ENCODE assay signal across 1 cellular context in the genomic region with DNA sequence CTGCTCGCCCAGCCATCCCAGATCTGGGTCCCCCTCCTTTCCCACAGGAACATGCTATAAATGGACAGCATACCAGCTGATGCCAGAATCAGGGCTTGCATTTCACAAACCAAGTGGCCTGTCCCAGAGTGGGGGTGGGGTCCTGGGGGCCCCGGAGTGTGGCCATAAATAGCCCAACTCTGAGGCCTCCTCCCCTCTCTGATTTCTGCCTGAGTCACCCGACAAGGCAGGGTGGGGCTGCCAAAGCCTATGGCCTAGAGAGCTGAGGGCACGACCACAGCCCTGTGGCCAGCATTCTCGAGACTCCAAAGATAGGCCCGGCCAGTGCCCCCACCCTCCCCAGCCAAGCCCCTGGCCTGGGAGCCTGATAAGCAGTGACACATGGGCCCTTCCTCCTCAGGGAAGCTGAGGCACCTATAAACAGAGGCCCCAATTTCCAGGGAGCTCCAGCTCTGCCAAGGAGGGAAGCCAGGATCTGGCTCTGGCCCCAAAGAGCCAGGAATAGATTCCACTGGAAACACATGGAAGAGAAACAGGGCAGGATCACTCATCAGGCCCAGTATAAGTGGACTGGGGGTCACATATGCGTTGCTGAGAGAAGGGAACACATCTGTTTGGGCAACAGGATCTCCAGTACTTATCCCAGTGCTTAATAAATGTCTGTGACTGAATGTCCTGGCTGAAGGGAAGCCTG.
TF ChIP-seq lines count a peak whose summit lies in the region.

No MANE protein-coding gene starts in this region.

TF ChIP-seq in K562, 482 proteins besides CTCF, POLR2A, EP300 and RAD21 (continued from another document and continues in another):
- no peak for TF ChIP-seq CCAR2 (IDR thresholded peaks at IDR 0.05; ENCODE audit: low read depth, low read length)
- TF ChIP-seq DPF2 (IDR thresholded peaks at IDR 0.05): peak; percentile 72
- TF ChIP-seq ZNF324 (CRISPR knock-in tag; IDR thresholded peaks at IDR 0.05): no peak
- TF ChIP-seq, protein P1, sequence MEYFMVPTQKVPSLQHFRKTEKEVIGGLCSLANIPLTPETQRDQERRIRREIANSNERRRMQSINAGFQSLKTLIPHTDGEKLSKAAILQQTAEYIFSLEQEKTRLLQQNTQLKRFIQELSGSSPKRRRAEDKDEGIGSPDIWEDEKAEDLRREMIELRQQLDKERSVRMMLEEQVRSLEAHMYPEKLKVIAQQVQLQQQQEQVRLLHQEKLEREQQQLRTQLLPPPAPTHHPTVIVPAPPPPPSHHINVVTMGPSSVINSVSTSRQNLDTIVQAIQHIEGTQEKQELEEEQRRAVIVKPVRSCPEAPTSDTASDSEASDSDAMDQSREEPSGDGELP (CRISPR knock-in tag; IDR thresholded peaks at IDR 0.05; ENCODE audit: borderline replicate concordance): peak; percentile 35; the same call in 1 of the 2 replicates
- TF ChIP-seq SRSF9 (IDR thresholded peaks at IDR 0.05; ENCODE audit: borderline replicate concordance, low read depth, low read length): no peak
- no peak for TF ChIP-seq CREBBP (IDR thresholded peaks at IDR 0.05; ENCODE audit: low read depth, low read length)
- TF ChIP-seq CREB1 (IDR thresholded peaks at IDR 0.05): no peak; the same call in 1 of the 2 replicates
- no peak for TF ChIP-seq CREB1 (CRISPR knock-in tag; IDR thresholded peaks at IDR 0.05)
- no peak for TF ChIP-seq RBM34 (IDR thresholded peaks at IDR 0.05; ENCODE audit: borderline replicate concordance, insufficient read depth, low read length)
- no peak for TF ChIP-seq FOXJ2 (tag; IDR thresholded peaks at IDR 0.05)
- TF ChIP-seq, protein P2, sequence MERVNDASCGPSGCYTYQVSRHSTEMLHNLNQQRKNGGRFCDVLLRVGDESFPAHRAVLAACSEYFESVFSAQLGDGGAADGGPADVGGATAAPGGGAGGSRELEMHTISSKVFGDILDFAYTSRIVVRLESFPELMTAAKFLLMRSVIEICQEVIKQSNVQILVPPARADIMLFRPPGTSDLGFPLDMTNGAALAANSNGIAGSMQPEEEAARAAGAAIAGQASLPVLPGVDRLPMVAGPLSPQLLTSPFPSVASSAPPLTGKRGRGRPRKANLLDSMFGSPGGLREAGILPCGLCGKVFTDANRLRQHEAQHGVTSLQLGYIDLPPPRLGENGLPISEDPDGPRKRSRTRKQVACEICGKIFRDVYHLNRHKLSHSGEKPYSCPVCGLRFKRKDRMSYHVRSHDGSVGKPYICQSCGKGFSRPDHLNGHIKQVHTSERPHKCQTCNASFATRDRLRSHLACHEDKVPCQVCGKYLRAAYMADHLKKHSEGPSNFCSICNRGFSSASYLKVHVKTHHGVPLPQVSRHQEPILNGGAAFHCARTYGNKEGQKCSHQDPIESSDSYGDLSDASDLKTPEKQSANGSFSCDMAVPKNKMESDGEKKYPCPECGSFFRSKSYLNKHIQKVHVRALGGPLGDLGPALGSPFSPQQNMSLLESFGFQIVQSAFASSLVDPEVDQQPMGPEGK (CRISPR knock-in tag; IDR thresholded peaks at IDR 0.05; ENCODE audit: borderline replicate concordance): no peak
- TF ChIP-seq, protein P3, sequence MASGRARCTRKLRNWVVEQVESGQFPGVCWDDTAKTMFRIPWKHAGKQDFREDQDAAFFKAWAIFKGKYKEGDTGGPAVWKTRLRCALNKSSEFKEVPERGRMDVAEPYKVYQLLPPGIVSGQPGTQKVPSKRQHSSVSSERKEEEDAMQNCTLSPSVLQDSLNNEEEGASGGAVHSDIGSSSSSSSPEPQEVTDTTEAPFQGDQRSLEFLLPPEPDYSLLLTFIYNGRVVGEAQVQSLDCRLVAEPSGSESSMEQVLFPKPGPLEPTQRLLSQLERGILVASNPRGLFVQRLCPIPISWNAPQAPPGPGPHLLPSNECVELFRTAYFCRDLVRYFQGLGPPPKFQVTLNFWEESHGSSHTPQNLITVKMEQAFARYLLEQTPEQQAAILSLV (tag; IDR thresholded peaks at IDR 0.05): no peak
- TF ChIP-seq E2F3 (CRISPR knock-in tag; IDR thresholded peaks at IDR 0.05): no peak
- TF ChIP-seq, protein P4, sequence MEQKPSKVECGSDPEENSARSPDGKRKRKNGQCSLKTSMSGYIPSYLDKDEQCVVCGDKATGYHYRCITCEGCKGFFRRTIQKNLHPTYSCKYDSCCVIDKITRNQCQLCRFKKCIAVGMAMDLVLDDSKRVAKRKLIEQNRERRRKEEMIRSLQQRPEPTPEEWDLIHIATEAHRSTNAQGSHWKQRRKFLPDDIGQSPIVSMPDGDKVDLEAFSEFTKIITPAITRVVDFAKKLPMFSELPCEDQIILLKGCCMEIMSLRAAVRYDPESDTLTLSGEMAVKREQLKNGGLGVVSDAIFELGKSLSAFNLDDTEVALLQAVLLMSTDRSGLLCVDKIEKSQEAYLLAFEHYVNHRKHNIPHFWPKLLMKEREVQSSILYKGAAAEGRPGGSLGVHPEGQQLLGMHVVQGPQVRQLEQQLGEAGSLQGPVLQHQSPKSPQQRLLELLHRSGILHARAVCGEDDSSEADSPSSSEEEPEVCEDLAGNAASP (IDR thresholded peaks at IDR 0.05): no peak
- TF ChIP-seq CXXC5 (CRISPR knock-in tag; IDR thresholded peaks at IDR 0.05): no peak
- TF ChIP-seq HNRNPLL (IDR thresholded peaks at IDR 0.05; ENCODE audit: low read depth, low read length, poor library complexity, severe bottlenecking): no peak
- no peak for TF ChIP-seq NR3C1 (CRISPR knock-in tag; IDR thresholded peaks at IDR 0.05)
- TF ChIP-seq PRMT5 (CRISPR knock-in tag; IDR thresholded peaks at IDR 0.05): no peak
- TF ChIP-seq, protein P5, sequence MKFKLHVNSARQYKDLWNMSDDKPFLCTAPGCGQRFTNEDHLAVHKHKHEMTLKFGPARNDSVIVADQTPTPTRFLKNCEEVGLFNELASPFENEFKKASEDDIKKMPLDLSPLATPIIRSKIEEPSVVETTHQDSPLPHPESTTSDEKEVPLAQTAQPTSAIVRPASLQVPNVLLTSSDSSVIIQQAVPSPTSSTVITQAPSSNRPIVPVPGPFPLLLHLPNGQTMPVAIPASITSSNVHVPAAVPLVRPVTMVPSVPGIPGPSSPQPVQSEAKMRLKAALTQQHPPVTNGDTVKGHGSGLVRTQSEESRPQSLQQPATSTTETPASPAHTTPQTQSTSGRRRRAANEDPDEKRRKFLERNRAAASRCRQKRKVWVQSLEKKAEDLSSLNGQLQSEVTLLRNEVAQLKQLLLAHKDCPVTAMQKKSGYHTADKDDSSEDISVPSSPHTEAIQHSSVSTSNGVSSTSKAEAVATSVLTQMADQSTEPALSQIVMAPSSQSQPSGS (CRISPR knock-in tag; IDR thresholded peaks at IDR 0.05): no peak
- TF ChIP-seq ZNF766 (CRISPR knock-in tag; conservative IDR thresholded peaks at IDR 0.05): no peak
- TF ChIP-seq BRD4 (IDR thresholded peaks at IDR 0.05): no peak
- no peak for TF ChIP-seq ZNF3 (CRISPR knock-in tag; IDR thresholded peaks at IDR 0.05)
- TF ChIP-seq LEF1 (IDR thresholded peaks at IDR 0.05): peak; percentile 37; the same call in 1 of the 2 replicates
- peak; percentile 83 for TF ChIP-seq NFE2 (IDR thresholded peaks at IDR 0.05; ENCODE audit: low read depth)
- TF ChIP-seq, protein P6, sequence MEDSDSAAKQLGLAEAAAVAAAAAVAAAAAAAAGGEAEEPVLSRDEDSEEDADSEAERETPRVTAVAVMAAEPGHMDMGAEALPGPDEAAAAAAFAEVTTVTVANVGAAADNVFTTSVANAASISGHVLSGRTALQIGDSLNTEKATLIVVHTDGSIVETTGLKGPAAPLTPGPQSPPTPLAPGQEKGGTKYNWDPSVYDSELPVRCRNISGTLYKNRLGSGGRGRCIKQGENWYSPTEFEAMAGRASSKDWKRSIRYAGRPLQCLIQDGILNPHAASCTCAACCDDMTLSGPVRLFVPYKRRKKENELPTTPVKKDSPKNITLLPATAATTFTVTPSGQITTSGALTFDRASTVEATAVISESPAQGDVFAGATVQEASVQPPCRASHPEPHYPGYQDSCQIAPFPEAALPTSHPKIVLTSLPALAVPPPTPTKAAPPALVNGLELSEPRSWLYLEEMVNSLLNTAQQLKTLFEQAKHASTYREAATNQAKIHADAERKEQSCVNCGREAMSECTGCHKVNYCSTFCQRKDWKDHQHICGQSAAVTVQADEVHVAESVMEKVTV (CRISPR knock-in tag; IDR thresholded peaks at IDR 0.05): no peak
- TF ChIP-seq MAFF (IDR thresholded peaks at IDR 0.05; ENCODE audit: low read length): no peak; the same call in 1 of the 2 replicates
- no peak for TF ChIP-seq SNRNP70 (optimal IDR thresholded peaks at IDR 0.05; ENCODE audit: low read depth, low read length)
- TF ChIP-seq RBM15 (IDR thresholded peaks at IDR 0.05; ENCODE audit: insufficient read depth, low read length): no peak
- TF ChIP-seq SPI1 (IDR thresholded peaks at IDR 0.05; ENCODE audit: borderline replicate concordance, low read depth, low read length): no peak
- no peak for TF ChIP-seq PCBP1 (IDR thresholded peaks at IDR 0.05; ENCODE audit: low read depth, low read length, poor library complexity, severe bottlenecking)
- TF ChIP-seq, protein P7, sequence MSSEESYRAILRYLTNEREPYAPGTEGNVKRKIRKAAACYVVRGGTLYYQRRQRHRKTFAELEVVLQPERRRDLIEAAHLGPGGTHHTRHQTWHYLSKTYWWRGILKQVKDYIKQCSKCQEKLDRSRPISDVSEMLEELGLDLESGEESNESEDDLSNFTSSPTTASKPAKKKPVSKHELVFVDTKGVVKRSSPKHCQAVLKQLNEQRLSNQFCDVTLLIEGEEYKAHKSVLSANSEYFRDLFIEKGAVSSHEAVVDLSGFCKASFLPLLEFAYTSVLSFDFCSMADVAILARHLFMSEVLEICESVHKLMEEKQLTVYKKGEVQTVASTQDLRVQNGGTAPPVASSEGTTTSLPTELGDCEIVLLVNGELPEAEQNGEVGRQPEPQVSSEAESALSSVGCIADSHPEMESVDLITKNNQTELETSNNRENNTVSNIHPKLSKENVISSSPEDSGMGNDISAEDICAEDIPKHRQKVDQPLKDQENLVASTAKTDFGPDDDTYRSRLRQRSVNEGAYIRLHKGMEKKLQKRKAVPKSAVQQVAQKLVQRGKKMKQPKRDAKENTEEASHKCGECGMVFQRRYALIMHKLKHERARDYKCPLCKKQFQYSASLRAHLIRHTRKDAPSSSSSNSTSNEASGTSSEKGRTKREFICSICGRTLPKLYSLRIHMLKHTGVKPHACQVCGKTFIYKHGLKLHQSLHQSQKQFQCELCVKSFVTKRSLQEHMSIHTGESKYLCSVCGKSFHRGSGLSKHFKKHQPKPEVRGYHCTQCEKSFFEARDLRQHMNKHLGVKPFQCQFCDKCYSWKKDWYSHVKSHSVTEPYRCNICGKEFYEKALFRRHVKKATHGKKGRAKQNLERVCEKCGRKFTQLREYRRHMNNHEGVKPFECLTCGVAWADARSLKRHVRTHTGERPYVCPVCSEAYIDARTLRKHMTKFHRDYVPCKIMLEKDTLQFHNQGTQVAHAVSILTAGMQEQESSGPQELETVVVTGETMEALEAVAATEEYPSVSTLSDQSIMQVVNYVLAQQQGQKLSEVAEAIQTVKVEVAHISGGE (CRISPR knock-in tag; IDR thresholded peaks at IDR 0.05): peak in 1 of 3 experiments; percentile 38; a peak in 1 of 6 replicates
- TF ChIP-seq CTBP1 (IDR thresholded peaks at IDR 0.05; ENCODE audit: borderline replicate concordance): no peak
- no peak for TF ChIP-seq DMBX1 (CRISPR knock-in tag; IDR thresholded peaks at IDR 0.05; ENCODE audit: borderline replicate concordance)
- no peak for TF ChIP-seq FOXP1 (CRISPR knock-in tag; IDR thresholded peaks at IDR 0.05)
- TF ChIP-seq, protein P8, sequence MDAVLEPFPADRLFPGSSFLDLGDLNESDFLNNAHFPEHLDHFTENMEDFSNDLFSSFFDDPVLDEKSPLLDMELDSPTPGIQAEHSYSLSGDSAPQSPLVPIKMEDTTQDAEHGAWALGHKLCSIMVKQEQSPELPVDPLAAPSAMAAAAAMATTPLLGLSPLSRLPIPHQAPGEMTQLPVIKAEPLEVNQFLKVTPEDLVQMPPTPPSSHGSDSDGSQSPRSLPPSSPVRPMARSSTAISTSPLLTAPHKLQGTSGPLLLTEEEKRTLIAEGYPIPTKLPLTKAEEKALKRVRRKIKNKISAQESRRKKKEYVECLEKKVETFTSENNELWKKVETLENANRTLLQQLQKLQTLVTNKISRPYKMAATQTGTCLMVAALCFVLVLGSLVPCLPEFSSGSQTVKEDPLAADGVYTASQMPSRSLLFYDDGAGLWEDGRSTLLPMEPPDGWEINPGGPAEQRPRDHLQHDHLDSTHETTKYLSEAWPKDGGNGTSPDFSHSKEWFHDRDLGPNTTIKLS (IDR thresholded peaks at IDR 0.05; ENCODE audit: borderline replicate concordance, low read depth): no peak
- TF ChIP-seq MEF2A (IDR thresholded peaks at IDR 0.05; ENCODE audit: control insufficient read depth, low read depth, low read length): peak; percentile 95; the same call in 1 of the 2 replicates
- no peak for TF ChIP-seq ZKSCAN8 (CRISPR knock-in tag; IDR thresholded peaks at IDR 0.05)
- TF ChIP-seq NR4A1 (CRISPR knock-in tag; IDR thresholded peaks at IDR 0.05): no peak
- no peak for TF ChIP-seq NR4A1 (tag; IDR thresholded peaks at IDR 0.05)
- no peak; the same call in 1 of the 2 replicates for TF ChIP-seq NFIC (IDR thresholded peaks at IDR 0.05)
